In genomic region chr5:32903613-32904012, GRCh38 we compare ENCODE assay signal across 7 cellular contexts.
"Had no signal": no experiment of that assay in that cellular context is flagged by ENCODE, and none has a peak within 500 bp of the region (broad histone marks: within the 10 kb centered on the region; RNA-seq: fewer than 3 reads in every experiment).

No MANE protein-coding gene starts in this region.

- H3K9ac ChIP-seq: GM23248 had no signal

- H3K4me3 ChIP-seq: GM23248 had no signal

- DNase-seq: GM23248, GOT3, H9, HCEC 1CT, Kasumi-1, KG1 had no signal

- FAIRE-seq: H54 had no signal

- H3K27ac ChIP-seq: GM23248 had no signal

- H2AFZ ChIP-seq: GM23248 had no signal
